In genomic region chr15:62899090-62899493, GRCh38 we compare ENCODE assay signal across 15 cellular contexts.
DNase-seq lines count a peak whose midpoint lies in the region; ATAC-seq and TF ChIP-seq lines count a peak whose summit lies in the region.
"Had no signal": no experiment of that assay in that cellular context is flagged by ENCODE, and none has a peak within 500 bp of the region (broad histone marks: within the 10 kb centered on the region; RNA-seq: fewer than 3 reads in every experiment).

No MANE protein-coding gene starts in this region.

- ATAC-seq in IMR-90 (ENCODE audit: low read depth) (no peak), body of pancreas (peak; percentile 31), HG03095 (IDR thresholded peaks at IDR 0.05; ENCODE audit: unreplicated experiment) (no peak)
- no peak for ATAC-seq in activated CD8-positive, alpha-beta T cell treated with anti-CD3 and anti-CD28 coated beads for 36 hours
- ATAC-seq: esophagus mucosa; naive thymus-derived CD8-positive, alpha-beta T cell had no signal

- dilution Hi-C loops in IMR-90 (cut with HindIII; ENCODE audit: low sequenced_read_pairs, unreplicated experiment), result no loop called here

- H3K4me2 ChIP-seq in IMR-90 (ENCODE audit: low read depth, low read length) (no peak overlapping the region), smooth muscle cell (no peak overlapping the region)

- TF ChIP-seq CTCF in IMR-90 (conservative IDR thresholded peaks at IDR 0.05; ENCODE audit: low read depth, low read length) (no peak), body of pancreas (IDR thresholded peaks at IDR 0.05) (no peak), smooth muscle cell (IDR thresholded peaks at IDR 0.05; ENCODE audit: borderline replicate concordance, insufficient read depth, poor library complexity, severe bottlenecking) (no peak), adrenal gland (IDR thresholded peaks at IDR 0.05) (no peak)
- no peak for TF ChIP-seq CTCF in activated CD8-positive, alpha-beta T cell treated with anti-CD3 and anti-CD28 coated beads for 36 hours (IDR thresholded peaks at IDR 0.05)

- H3K36me3 Mint-ChIP-seq in activated CD8-positive, alpha-beta T cell treated with anti-CD3 and anti-CD28 coated beads for 36 hours (ENCODE audit: low read depth), result no peaks in the 10 kb centered on the region
- H3K36me3 Mint-ChIP-seq: naive thymus-derived CD8-positive, alpha-beta T cell had no signal

- H3K9me3 ChIP-seq in IMR-90 (ENCODE audit: control insufficient read depth, insufficient read depth, low read length) (no peaks in the 10 kb centered on the region), body of pancreas (no peaks in the 10 kb centered on the region), smooth muscle cell (replicated peaks; ENCODE audit: low read depth) (no peaks in the 10 kb centered on the region), adrenal gland (replicated peaks in 1 of 3) (no peaks in the 10 kb centered on the region)

- H4K20me1 ChIP-seq in IMR-90 (ENCODE audit: insufficient read depth, low read length) (no peaks in the 10 kb centered on the region; the same call in 1 of the 2 replicates), smooth muscle cell (ENCODE audit: low read depth) (no peaks in the 10 kb centered on the region)

- H3K27me3 ChIP-seq in IMR-90 (ENCODE audit: control insufficient read depth, insufficient read depth, low read length) (no peaks in the 10 kb centered on the region), body of pancreas (no peaks in the 10 kb centered on the region), smooth muscle cell (ENCODE audit: low read depth) (no peaks in the 10 kb centered on the region), adrenal gland (no peaks in the 10 kb centered on the region)

- no peak overlapping the region for H3K56ac ChIP-seq in IMR-90 (ENCODE audit: extremely low read depth, insufficient read depth, low read length)

- no peak overlapping the region for H3K9ac ChIP-seq in IMR-90 (ENCODE audit: low read depth, low read length)
- no peak overlapping the region for H3K9ac ChIP-seq in smooth muscle cell (ENCODE audit: low read depth)

- no peak for TF ChIP-seq POLR2A in IMR-90 (IDR thresholded peaks at IDR 0.05; ENCODE audit: low read depth, low read length)
- TF ChIP-seq POLR2A in body of pancreas (IDR thresholded peaks at IDR 0.05), result no peak
- TF ChIP-seq POLR2A in adrenal gland (IDR thresholded peaks at IDR 0.05), result no peak

- BruUV-seq in IMR-90 (replicated peaks; lab: Mats Ljungman, UMichigan), result no TSS peak

- no peaks in the 10 kb centered on the region for H3K36me3 ChIP-seq in IMR-90 (ENCODE audit: control insufficient read depth, insufficient read depth, low read length)
- no peaks in the 10 kb centered on the region for H3K36me3 ChIP-seq in body of pancreas (replicated peaks in 1 of 2; ENCODE audit: insufficient read depth in 1 of 2, low read depth in 2 of 2)
- H3K36me3 ChIP-seq in smooth muscle cell (ENCODE audit: low read depth), result no peaks in the 10 kb centered on the region
- H3K36me3 ChIP-seq in adrenal gland (replicated peaks in 1 of 2), result no peaks in the 10 kb centered on the region

- H4K5ac ChIP-seq in IMR-90 (ENCODE audit: low read depth, low read length), result peak overlapping the region; percentile 51; the same call in 1 of the 2 replicates

- intact Hi-C loops in IMR-90 (cut with micrococcal nuclease), result loop anchor here (10.0 kb wide), 1 partner anchor 114 kb away; no protein-coding TSS in a partner anchor
- intact Hi-C loops in body of pancreas (cut with DNase I), result no loop called here
- intact Hi-C loops in activated CD8-positive, alpha-beta T cell treated with anti-CD3 and anti-CD28 coated beads for 36 hours (cut with micrococcal nuclease), result no loop called here
- intact Hi-C loops in adrenal gland (cut with DNase I), result no loop called here

- H3K4me3 ChIP-seq in IMR-90 (ENCODE audit: insufficient read depth, low read depth, low read length), result no peak overlapping the region
- no peak overlapping the region for H3K4me3 ChIP-seq in body of pancreas
- H3K4me3 ChIP-seq in smooth muscle cell, result no peak overlapping the region
- no peak overlapping the region for H3K4me3 ChIP-seq in adrenal gland

- H3K4ac ChIP-seq in IMR-90 (ENCODE audit: low read depth, low read length), result peak overlapping the region; percentile 24

- in situ Hi-C loops in IMR-90 (cut with MboI; ENCODE audit: low sequenced_read_pairs), result loop anchor here (10.0 kb wide), 1 partner anchor 146 kb away; the partner anchor contains the start of gene TPM1

- peak overlapping the region; percentile 76 for H2BK20ac ChIP-seq in IMR-90 (ENCODE audit: low read depth, low read length)

- H3K27me3 Mint-ChIP-seq in activated CD8-positive, alpha-beta T cell treated with anti-CD3 and anti-CD28 coated beads for 36 hours, result peaks cover 3% of the 10 kb centered on the region

- H4K8ac ChIP-seq in IMR-90 (ENCODE audit: low read depth in 2 of 2, low read length in 2 of 2), result peak overlapping the region in 1 of 2 experiments; percentile 20; a peak in 1 of 4 replicates

- no peak overlapping the region for H3K4me3 Mint-ChIP-seq in activated CD8-positive, alpha-beta T cell treated with anti-CD3 and anti-CD28 coated beads for 36 hours
- H3K4me3 Mint-ChIP-seq: CD4-positive, alpha-beta T cell; naive thymus-derived CD8-positive, alpha-beta T cell had no signal

- peak overlapping the region; percentile 57 for H3K14ac ChIP-seq in IMR-90 (replicated peaks; ENCODE audit: low read depth, low read length)

- POLR2A ChIA-PET in IMR-90 (lab: Charles Lee; ENCODE audit: unreplicated experiment), result no interaction called here
- POLR2A ChIA-PET in activated CD8-positive, alpha-beta T cell treated with anti-CD3 and anti-CD28 coated beads for 36 hours (lab: Charles Lee), result no interaction called here

- peak overlapping the region; percentile 58; the same call in 1 of the 2 replicates for H3K18ac ChIP-seq in IMR-90 (ENCODE audit: low read depth, low read length)

- TF ChIP-seq RAD21 in IMR-90 (IDR thresholded peaks at IDR 0.05; ENCODE audit: low read length), result no peak

- no peak overlapping the region for H2BK15ac ChIP-seq in IMR-90 (ENCODE audit: low read depth, low read length)

- peak overlapping the region; percentile 75 for H2BK120ac ChIP-seq in IMR-90 (ENCODE audit: low read depth, low read length)

- peaks cover 27% of the 10 kb centered on the region for H3K9me1 ChIP-seq in IMR-90 (ENCODE audit: insufficient read depth, low read length)

- H3K27ac Mint-ChIP-seq in activated CD8-positive, alpha-beta T cell treated with anti-CD3 and anti-CD28 coated beads for 36 hours, result no peak overlapping the region
- H3K27ac Mint-ChIP-seq: CD4-positive, alpha-beta T cell; naive thymus-derived CD8-positive, alpha-beta T cell had no signal

- 0 out of 2 replicates have a peak overlapping the region, but pooled peaks have one; percentile 25 for H3K23ac ChIP-seq in IMR-90 (ENCODE audit: low read depth, low read length)

- WGBS in IMR-90 (ENCODE audit: extremely low coverage in 2 of 2, insufficient read length in 1 of 2), 2 experiments, result 100% methylated on average over 1 of the region's 2 CpGs; no CpG with 5 or more reads in 1 of the 2 experiments
- 32 to 39% methylated on average over 2 of the region's 2 CpGs for WGBS in body of pancreas, 2 donors
- 39% methylated on average over 2 of the region's 2 CpGs for WGBS in smooth muscle cell (ENCODE audit: low lambda C conversion rate)
- 57 to 78% (median 73%) methylated on average over 2 of the region's 2 CpGs for WGBS in adrenal gland, 4 donors

- no peak overlapping the region for H2AK9ac ChIP-seq in IMR-90 (replicated peaks; ENCODE audit: low read depth, low read length, poor library complexity)

- H3F3A ChIP-seq in smooth muscle cell (ENCODE audit: low read depth), result peaks cover 27% of the 10 kb centered on the region

- no peaks in the 10 kb centered on the region for H3K4me1 Mint-ChIP-seq in activated CD8-positive, alpha-beta T cell treated with anti-CD3 and anti-CD28 coated beads for 36 hours (ENCODE audit: low read depth)
- H3K4me1 Mint-ChIP-seq: naive thymus-derived CD8-positive, alpha-beta T cell had no signal

- no peak overlapping the region for H3K27ac ChIP-seq in IMR-90 (ENCODE audit: insufficient read depth, low read length)
- peak overlapping the region in 3 of 4 donors; percentile 22 to 90 (median 90) for H3K27ac ChIP-seq in body of pancreas
- H3K27ac ChIP-seq in smooth muscle cell (ENCODE audit: low read depth), result peak overlapping the region; percentile 100
- H3K27ac ChIP-seq in adrenal gland, result no peak overlapping the region

- H2AFZ ChIP-seq in IMR-90 (replicated peaks; ENCODE audit: low read length, poor library complexity) (no peak overlapping the region), smooth muscle cell (ENCODE audit: low read depth) (no peak overlapping the region)

- no peaks in the 10 kb centered on the region for H3K79me2 ChIP-seq in smooth muscle cell (ENCODE audit: low read depth)

- no peaks in the 10 kb centered on the region for H3K9me3 Mint-ChIP-seq in activated CD8-positive, alpha-beta T cell treated with anti-CD3 and anti-CD28 coated beads for 36 hours
- H3K9me3 Mint-ChIP-seq: CD4-positive, alpha-beta T cell; naive thymus-derived CD8-positive, alpha-beta T cell had no signal

- peaks cover 0 to 9% of the 10 kb centered on the region in 2 experiments; a peak in 2 of 4 replicates for H3K79me1 ChIP-seq in IMR-90 (ENCODE audit: low read depth in 1 of 2, low read length in 2 of 2)

- DNase-seq in IMR-90 (no peak), body of pancreas (peak; percentile 47 to 70 (median 54)), kidney tubule cell (ENCODE audit: low spot score) (peak; percentile 81), smooth muscle cell (lab: John Stamatoyannopoulos, UW; ENCODE audit: unreplicated experiment) (no peak), adrenal gland (no peak)
- no peak for DNase-seq in effector CD4-positive, alpha-beta T cell
- no peak for DNase-seq in activated CD8-positive, alpha-beta T cell treated with anti-CD3 and anti-CD28 coated beads for 36 hours
- DNase-seq: activated CD4-positive, alpha-beta T cell treated with anti-CD3 and anti-CD28 coated beads, Interleukin-2, amount 50 U/mL, for 48 hours; activated effector memory CD4-positive, alpha-beta T cell treated with Interleukin-2 at 50 U/mL for 16 hours; CD4-positive, alpha-beta T cell; central memory CD4-positive, alpha-beta T cell; naive thymus-derived CD8-positive, alpha-beta T cell; stimulated activated CD8-positive, alpha-beta memory T cell treated with anti-CD3 and anti-CD28 coated beads, Interleukin-4, amount 100 ng/mL, for 48 hours had no signal

- CTCF ChIA-PET in IMR-90 (lab: Yijun Ruan, JAX), result interaction anchor here (0.5 to 1.2 kb wide), 2 partner anchors 13 to 28 kb away, joined by 3 to 6 read pairs; no protein-coding TSS in a partner anchor
- CTCF ChIA-PET in activated CD8-positive, alpha-beta T cell treated with anti-CD3 and anti-CD28 coated beads for 36 hours (lab: Charles Lee), result no interaction called here

- H2BK5ac ChIP-seq in IMR-90 (ENCODE audit: low read depth, low read length, poor library complexity, severe bottlenecking), result no peak overlapping the region

- peak overlapping the region; percentile 80 for H2AK5ac ChIP-seq in IMR-90 (ENCODE audit: low read depth, low read length)

- H3K4me1 ChIP-seq in IMR-90 (ENCODE audit: control insufficient read depth, insufficient read depth, low read length), result peaks cover 25% of the 10 kb centered on the region
- H3K4me1 ChIP-seq in body of pancreas, result peaks cover 56% of the 10 kb centered on the region
- peaks cover 49% of the 10 kb centered on the region for H3K4me1 ChIP-seq in smooth muscle cell (ENCODE audit: low read depth)
- peaks cover 11 to 19% of the 10 kb centered on the region in 2 donors for H3K4me1 ChIP-seq in adrenal gland (replicated peaks in 1 of 2)

- peak overlapping the region; percentile 62 for H4K91ac ChIP-seq in IMR-90 (ENCODE audit: insufficient read depth, low read depth, low read length)

Comparison
In these comparisons a context has a peak if more than half of its experiments do, and no peak if none do; other contexts are left out.
1. DNase-seq: peak in body of pancreas (4 of 4) and kidney tubule cell (single experiment); none in IMR-90 (single experiment), smooth muscle cell (single experiment), effector CD4-positive, alpha-beta T cell (single experiment), activated CD8-positive, alpha-beta T cell treated with anti-CD3 and anti-CD28 coated beads for 36 hours (single experiment) and adrenal gland (0 of 7).
2. H3K27ac ChIP-seq: peak in body of pancreas (3 of 4) and smooth muscle cell (single experiment); none in IMR-90 (single experiment) and adrenal gland (0 of 5).